1 cellular context compared by ENCODE assay signal in the genomic region with DNA sequence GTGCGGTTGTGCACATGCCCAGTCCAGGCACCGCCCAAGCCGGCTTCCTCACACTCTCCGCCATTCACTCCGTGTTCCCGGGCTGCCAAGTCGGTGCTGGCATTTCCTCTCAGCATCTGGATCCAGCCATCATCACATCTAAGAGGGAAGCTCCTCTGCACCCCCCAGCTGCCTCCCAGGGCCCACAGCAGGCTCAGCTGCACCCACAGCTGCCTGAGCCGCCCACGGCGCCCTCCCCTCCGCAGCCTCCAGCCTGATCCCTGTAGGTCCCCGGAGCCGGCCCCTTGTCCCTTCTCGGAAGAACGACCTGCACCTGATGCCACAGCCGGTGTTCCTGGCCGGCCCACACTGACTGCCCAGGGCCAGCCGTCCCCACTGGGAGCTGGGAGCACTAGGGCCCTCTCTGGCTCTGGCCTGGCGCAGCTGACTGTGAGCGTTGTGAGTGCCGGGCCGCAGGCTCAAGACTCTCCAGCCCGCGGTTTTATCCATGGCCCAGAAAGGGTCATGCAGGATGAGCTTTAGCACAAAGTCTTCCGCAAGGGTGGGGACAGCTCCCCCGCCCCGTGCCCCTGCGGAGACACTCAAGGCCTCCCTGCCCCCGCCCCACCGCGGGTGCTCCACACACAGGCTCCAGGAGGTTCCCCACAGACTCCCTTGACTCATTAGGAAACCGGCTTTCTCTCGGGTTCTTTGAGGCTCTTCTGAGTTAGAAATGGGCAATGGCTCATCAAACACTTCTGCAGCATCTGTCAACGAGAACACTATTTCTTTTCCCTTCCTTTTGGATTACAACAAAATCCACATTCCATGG.
TF ChIP-seq lines count a peak whose summit lies in the region.

No MANE protein-coding gene starts in this region.

TF ChIP-seq in HepG2, 621 proteins besides CTCF, POLR2A, EP300 and RAD21:
- TF ChIP-seq CBX2 (IDR thresholded peaks at IDR 0.05; ENCODE audit: low read depth, low read length) = no peak
- TF ChIP-seq CBX2 (CRISPR knock-in tag; IDR thresholded peaks at IDR 0.05; ENCODE audit: low read depth) = no peak
- TF ChIP-seq PAF1 (CRISPR knock-in tag; IDR thresholded peaks at IDR 0.05) = no peak
- no peak for TF ChIP-seq LCORL (IDR thresholded peaks at IDR 0.05)
- TF ChIP-seq LCORL (CRISPR knock-in tag; IDR thresholded peaks at IDR 0.05) = no peak
- TF ChIP-seq, protein P1, sequence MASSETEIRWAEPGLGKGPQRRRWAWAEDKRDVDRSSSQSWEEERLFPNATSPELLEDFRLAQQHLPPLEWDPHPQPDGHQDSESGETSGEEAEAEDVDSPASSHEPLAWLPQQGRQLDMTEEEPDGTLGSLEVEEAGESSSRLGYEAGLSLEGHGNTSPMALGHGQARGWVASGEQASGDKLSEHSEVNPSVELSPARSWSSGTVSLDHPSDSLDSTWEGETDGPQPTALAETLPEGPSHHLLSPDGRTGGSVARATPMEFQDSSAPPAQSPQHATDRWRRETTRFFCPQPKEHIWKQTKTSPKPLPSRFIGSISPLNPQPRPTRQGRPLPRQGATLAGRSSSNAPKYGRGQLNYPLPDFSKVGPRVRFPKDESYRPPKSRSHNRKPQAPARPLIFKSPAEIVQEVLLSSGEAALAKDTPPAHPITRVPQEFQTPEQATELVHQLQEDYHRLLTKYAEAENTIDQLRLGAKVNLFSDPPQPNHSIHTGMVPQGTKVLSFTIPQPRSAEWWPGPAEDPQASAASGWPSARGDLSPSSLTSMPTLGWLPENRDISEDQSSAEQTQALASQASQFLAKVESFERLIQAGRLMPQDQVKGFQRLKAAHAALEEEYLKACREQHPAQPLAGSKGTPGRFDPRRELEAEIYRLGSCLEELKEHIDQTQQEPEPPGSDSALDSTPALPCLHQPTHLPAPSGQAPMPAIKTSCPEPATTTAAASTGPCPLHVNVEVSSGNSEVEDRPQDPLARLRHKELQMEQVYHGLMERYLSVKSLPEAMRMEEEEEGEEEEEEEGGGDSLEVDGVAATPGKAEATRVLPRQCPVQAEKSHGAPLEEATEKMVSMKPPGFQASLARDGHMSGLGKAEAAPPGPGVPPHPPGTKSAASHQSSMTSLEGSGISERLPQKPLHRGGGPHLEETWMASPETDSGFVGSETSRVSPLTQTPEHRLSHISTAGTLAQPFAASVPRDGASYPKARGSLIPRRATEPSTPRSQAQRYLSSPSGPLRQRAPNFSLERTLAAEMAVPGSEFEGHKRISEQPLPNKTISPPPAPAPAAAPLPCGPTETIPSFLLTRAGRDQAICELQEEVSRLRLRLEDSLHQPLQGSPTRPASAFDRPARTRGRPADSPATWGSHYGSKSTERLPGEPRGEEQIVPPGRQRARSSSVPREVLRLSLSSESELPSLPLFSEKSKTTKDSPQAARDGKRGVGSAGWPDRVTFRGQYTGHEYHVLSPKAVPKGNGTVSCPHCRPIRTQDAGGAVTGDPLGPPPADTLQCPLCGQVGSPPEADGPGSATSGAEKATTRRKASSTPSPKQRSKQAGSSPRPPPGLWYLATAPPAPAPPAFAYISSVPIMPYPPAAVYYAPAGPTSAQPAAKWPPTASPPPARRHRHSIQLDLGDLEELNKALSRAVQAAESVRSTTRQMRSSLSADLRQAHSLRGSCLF (CRISPR knock-in tag; IDR thresholded peaks at IDR 0.05; ENCODE audit: borderline replicate concordance) = no peak
- TF ChIP-seq AGO2 (optimal IDR thresholded peaks at IDR 0.05; ENCODE audit: low read depth, low read length) = no peak
- no peak for TF ChIP-seq ZNF703 (CRISPR knock-in tag; IDR thresholded peaks at IDR 0.05; ENCODE audit: borderline replicate concordance)
- TF ChIP-seq, protein P2, sequence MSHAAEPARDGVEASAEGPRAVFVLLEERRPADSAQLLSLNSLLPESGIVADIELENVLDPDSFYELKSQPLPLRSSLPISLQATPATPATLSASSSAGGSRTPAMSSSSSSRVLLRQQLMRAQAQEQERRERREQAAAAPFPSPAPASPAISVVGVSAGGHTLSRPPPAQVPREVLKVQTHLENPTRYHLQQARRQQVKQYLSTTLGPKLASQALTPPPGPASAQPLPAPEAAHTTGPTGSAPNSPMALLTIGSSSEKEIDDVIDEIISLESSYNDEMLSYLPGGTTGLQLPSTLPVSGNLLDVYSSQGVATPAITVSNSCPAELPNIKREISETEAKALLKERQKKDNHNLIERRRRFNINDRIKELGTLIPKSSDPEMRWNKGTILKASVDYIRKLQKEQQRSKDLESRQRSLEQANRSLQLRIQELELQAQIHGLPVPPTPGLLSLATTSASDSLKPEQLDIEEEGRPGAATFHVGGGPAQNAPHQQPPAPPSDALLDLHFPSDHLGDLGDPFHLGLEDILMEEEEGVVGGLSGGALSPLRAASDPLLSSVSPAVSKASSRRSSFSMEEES (CRISPR knock-in tag; IDR thresholded peaks at IDR 0.05) = no peak
- TF ChIP-seq, protein P3, sequence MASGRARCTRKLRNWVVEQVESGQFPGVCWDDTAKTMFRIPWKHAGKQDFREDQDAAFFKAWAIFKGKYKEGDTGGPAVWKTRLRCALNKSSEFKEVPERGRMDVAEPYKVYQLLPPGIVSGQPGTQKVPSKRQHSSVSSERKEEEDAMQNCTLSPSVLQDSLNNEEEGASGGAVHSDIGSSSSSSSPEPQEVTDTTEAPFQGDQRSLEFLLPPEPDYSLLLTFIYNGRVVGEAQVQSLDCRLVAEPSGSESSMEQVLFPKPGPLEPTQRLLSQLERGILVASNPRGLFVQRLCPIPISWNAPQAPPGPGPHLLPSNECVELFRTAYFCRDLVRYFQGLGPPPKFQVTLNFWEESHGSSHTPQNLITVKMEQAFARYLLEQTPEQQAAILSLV (CRISPR knock-in tag; IDR thresholded peaks at IDR 0.05; ENCODE audit: borderline replicate concordance) = no peak
- TF ChIP-seq ZNF563 (CRISPR knock-in tag; IDR thresholded peaks at IDR 0.05) = no peak
- TF ChIP-seq KDM3A (CRISPR knock-in tag; IDR thresholded peaks at IDR 0.05; ENCODE audit: low read depth) = no peak
- TF ChIP-seq, protein P4, sequence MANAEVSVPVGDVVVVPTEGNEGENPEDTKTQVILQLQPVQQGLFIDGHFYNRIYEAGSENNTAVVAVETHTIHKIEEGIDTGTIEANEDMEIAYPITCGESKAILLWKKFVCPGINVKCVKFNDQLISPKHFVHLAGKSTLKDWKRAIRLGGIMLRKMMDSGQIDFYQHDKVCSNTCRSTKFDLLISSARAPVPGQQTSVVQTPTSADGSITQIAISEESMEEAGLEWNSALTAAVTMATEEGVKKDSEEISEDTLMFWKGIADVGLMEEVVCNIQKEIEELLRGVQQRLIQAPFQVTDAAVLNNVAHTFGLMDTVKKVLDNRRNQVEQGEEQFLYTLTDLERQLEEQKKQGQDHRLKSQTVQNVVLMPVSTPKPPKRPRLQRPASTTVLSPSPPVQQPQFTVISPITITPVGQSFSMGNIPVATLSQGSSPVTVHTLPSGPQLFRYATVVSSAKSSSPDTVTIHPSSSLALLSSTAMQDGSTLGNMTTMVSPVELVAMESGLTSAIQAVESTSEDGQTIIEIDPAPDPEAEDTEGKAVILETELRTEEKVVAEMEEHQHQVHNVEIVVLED (CRISPR knock-in tag; IDR thresholded peaks at IDR 0.05; ENCODE audit: borderline replicate concordance) = no peak
- TF ChIP-seq, protein P5, sequence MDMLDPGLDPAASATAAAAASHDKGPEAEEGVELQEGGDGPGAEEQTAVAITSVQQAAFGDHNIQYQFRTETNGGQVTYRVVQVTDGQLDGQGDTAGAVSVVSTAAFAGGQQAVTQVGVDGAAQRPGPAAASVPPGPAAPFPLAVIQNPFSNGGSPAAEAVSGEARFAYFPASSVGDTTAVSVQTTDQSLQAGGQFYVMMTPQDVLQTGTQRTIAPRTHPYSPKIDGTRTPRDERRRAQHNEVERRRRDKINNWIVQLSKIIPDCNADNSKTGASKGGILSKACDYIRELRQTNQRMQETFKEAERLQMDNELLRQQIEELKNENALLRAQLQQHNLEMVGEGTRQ (IDR thresholded peaks at IDR 0.05; ENCODE audit: low read depth, low read length) = no peak
- TF ChIP-seq, protein P5 (CRISPR knock-in tag; IDR thresholded peaks at IDR 0.05; ENCODE audit: borderline replicate concordance) = no peak
